In genomic region chr7:95772298-95772770, GRCh38 we compare ENCODE assay signal across 8 cellular contexts. TPM values are rescaled to one million over a fixed set of nuclear protein-coding genes. Genes with fewer than 3 reads are reported as not detected.
DNase-seq lines count a peak whose midpoint lies in the region; FAIRE-seq and TF ChIP-seq lines count a peak whose summit lies in the region.

TSS of gene DYNC1I1 (plus strand) at chr7:95772554. CDS start at chr7:95804730, 32,176 bp downstream.

- no peaks in the 10 kb centered on the region for H3K27me3 Mint-ChIP-seq in chondrocyte (ENCODE audit: low read depth)

- FAIRE-seq in GM12891 (lab: Jason Lieb, UNC): peak; percentile 77

- peak within 1 kb of the TSS; percentile 53 for H3K27ac Mint-ChIP-seq in chondrocyte (ENCODE audit: unreplicated experiment)

- peak; percentile 25 for TF ChIP-seq CTCF in chondrocyte (IDR thresholded peaks at IDR 0.05)

- DNase-seq in GM12891 (ENCODE audit: insufficient read length, low spot score) (peak; percentile 51), HCEC 1CT (peak; percentile 25), LoVo (ENCODE audit: low spot score) (peak; percentile 74), SK-N-DZ (ENCODE audit: low spot score) (peak; percentile 68), chondrocyte (ENCODE audit: low spot score) (peak; percentile 92), kidney glomerular epithelial cell (lab: John Stamatoyannopoulos, UW) (peak; percentile 48), DMS114 treated with DMSO at 0.1 percent for 48 hours (lab: John Stamatoyannopoulos, UW; ENCODE audit: unreplicated experiment) (no peak)
- DNase-seq in stimulated activated CD4-positive, alpha-beta T cell treated with anti-CD3 and anti-CD28 coated beads, Interleukin-12 subunit alpha, Interleukin-12 subunit beta, amount 100 ng/mL, for 48 hours (ENCODE audit: low read depth in 2 of 3, low spot score in 1 of 3): peak; percentile 1 to 7 (median 6)

- no peaks in the 10 kb centered on the region for H3K9me3 Mint-ChIP-seq in chondrocyte (ENCODE audit: low read depth)

- peak within 1 kb of the TSS; percentile 80 for H3K4me3 Mint-ChIP-seq in chondrocyte (ENCODE audit: unreplicated experiment)

- peaks cover 48% of the 10 kb centered on the region for H3K4me1 Mint-ChIP-seq in chondrocyte (ENCODE audit: low read depth)

- H3K36me3 Mint-ChIP-seq in chondrocyte (ENCODE audit: low read depth): no peaks in the 10 kb centered on the region

- no peak for TF ChIP-seq POLR2A in GM12891 (IDR thresholded peaks at IDR 0.05; ENCODE audit: low read depth, low read length)

TF ChIP-seq in GM12891, 5 proteins besides CTCF, POLR2A, EP300 and RAD21:
- TF ChIP-seq SPI1 (IDR thresholded peaks at IDR 0.05; ENCODE audit: low read depth, low read length) (peak; percentile 65; the same call in 1 of the 2 replicates), TAF1 (IDR thresholded peaks at IDR 0.05; ENCODE audit: low read depth, low read length) (no peak), POLR2AphosphoS5 (IDR thresholded peaks at IDR 0.05; ENCODE audit: low read depth, low read length) (no peak)

RNA-seq across cellular contexts. Expression of gene DYNC1I1, which starts in this region (rescaled TPM):
- polyA plus RNA-seq in GM12891 (2012; ENCODE audit: low read depth, missing spikeins): not detected
- 0.51 and 0.59 TPM in 2 replicates for polyA plus RNA-seq in SK-N-DZ (2014; cell fraction: cytosol; rRNA removed)
- 0.54 and 0.58 TPM in 2 replicates for polyA plus RNA-seq in SK-N-DZ (2014; cell fraction: nucleus; rRNA removed)
- total RNA-seq in chondrocyte: 17.4 to 80.2 TPM (median 21.0 TPM) in 3 replicates
